ENCODE assay signal across 8 cellular contexts in the genomic region with DNA sequence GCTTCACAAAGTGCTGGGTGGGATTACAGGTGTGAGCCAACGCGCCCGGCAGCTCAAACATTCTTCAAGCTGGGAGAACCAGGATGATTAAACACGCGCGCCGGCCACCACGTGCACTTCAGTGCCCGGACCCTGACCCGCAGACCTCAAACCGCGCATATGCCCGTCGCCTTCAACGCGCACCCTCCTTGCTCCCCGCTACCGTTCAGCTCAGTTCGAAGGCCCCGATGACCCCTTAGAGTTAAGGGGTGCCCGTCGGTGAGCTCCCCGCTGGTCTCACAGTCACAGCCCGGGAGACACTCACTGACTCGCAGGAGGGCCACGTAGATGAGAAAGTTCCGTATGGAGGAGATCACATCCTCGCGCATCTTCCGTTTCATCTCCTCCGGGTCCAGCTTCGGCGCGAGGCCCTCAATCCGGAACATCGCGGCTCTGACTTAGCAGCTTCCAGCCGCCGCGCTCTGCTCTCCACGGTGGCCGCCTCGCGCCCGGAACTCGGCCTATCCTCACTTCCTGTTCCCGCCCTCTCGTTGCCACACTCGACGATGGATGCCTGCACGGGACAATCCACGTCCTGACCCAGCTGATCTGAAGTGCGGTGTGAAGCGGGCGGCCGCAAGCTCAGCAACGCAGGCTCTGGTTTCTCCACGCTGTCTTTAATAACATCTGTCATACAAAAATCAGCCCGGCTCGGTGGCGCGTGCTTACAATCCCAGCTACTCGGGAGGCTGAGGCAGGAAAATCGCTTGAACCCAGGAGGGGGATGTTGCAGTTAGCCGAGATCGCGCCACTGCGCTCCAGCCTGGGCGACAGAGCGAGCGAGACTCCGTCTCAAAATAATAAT. TPM values are rescaled to one million over a fixed set of nuclear protein-coding genes. Genes with fewer than 3 reads are reported as not detected.
DNase-seq lines count a peak whose midpoint lies in the region; ATAC-seq and TF ChIP-seq lines count a peak whose summit lies in the region.

Gene TOMM5 (minus strand): TSS at position 490 of the 844 bp plus-strand sequence. CDS start 65 bp downstream, at position 425.

- H3K27ac Mint-ChIP-seq in endodermal cell: peak within 1 kb of the TSS; percentile 95

- H3K27me3 Mint-ChIP-seq in endodermal cell (ENCODE audit: insufficient read depth): peaks cover 35% of the 10 kb centered on the region

- H3K36me3 ChIP-seq in HUES48 (ENCODE audit: control insufficient read depth, insufficient read depth, low read length) (peaks cover 27% of the 10 kb centered on the region), NT2/D1 (ENCODE audit: insufficient read depth, insufficient read length, low read length) (peaks cover 37% of the 10 kb centered on the region), endodermal cell (ENCODE audit: control insufficient read depth, insufficient read depth, low read length) (peaks cover 26% of the 10 kb centered on the region)

- H3K9me3 ChIP-seq in HUES48 (ENCODE audit: control insufficient read depth, insufficient read depth, low read length) (no peaks in the 10 kb centered on the region), NT2/D1 (ENCODE audit: insufficient read depth, low read length) (no peaks in the 10 kb centered on the region), endodermal cell (ENCODE audit: control insufficient read depth, low read length) (no peaks in the 10 kb centered on the region)

- H3K27me3 ChIP-seq in HUES48 (ENCODE audit: control insufficient read depth, insufficient read depth, low read length) (peaks cover 30% of the 10 kb centered on the region), NT2/D1 (ENCODE audit: insufficient read depth, insufficient read length) (peaks cover 5% of the 10 kb centered on the region), endodermal cell (ENCODE audit: control insufficient read depth, insufficient read depth, low read length, poor library complexity, severe bottlenecking) (peaks cover 26% of the 10 kb centered on the region)

- H3K9ac ChIP-seq in HUES48 (ENCODE audit: low read depth, low read length) (peak within 1 kb of the TSS; percentile 91), NT2/D1 (ENCODE audit: insufficient read length, low read depth) (peak within 1 kb of the TSS; percentile 89), endodermal cell (ENCODE audit: extremely low read depth, low read length, poor library complexity, severe bottlenecking) (peak within 1 kb of the TSS; percentile 91)

- H3K4me1 Mint-ChIP-seq in endodermal cell: peaks cover 8% of the 10 kb centered on the region

- no peak for TF ChIP-seq CTCF in endodermal cell (conservative IDR thresholded peaks at IDR 0.05)

- DNase-seq in Caki2 (ENCODE audit: low read depth): peak; percentile 72
- peak; percentile 83 for DNase-seq in NT2/D1 (ENCODE audit: low read depth, low spot score)
- peak; percentile 79 for DNase-seq in activated CD8-positive, alpha-beta memory T cell treated with anti-CD3 and anti-CD28 coated beads, Interleukin-2, amount 50 U/mL, for 1 hour (ENCODE audit: extremely low read depth)
- peak; percentile 96 for DNase-seq in endodermal cell
- DNase-seq in mesenteric fat pad (ENCODE audit: low spot score): peak; percentile 97
- peak; percentile 78 for DNase-seq in stimulated activated CD8-positive, alpha-beta memory T cell treated with anti-CD3 and anti-CD28 coated beads, Interleukin-15, amount 100 ng/mL, for 24 hours (ENCODE audit: low read depth)

- peaks cover 19% of the 10 kb centered on the region for H3K36me3 Mint-ChIP-seq in endodermal cell (ENCODE audit: low read depth)

- in situ Hi-C loops in Caki2 (cut with HindIII; ENCODE audit: low pct_unique_long_range_greater_than_20kb, low sequenced_read_pairs): no loop called here

- H3K4me3 Mint-ChIP-seq in endodermal cell: peak within 1 kb of the TSS; percentile 97

- no peaks in the 10 kb centered on the region for H3K9me3 Mint-ChIP-seq in endodermal cell

- peak within 1 kb of the TSS; percentile 81 for H3K27ac ChIP-seq in HUES48 (ENCODE audit: low read depth, low read length)
- peak within 1 kb of the TSS; percentile 83 for H3K27ac ChIP-seq in endodermal cell (ENCODE audit: low read depth, low read length)

- 0 to 1% methylated on average over 37 to 67 of the region's 72 CpGs for WGBS in endodermal cell (ENCODE audit: insufficient coverage in 1 of 2, insufficient read length in 1 of 2), 2 experiments

- H3K4me3 ChIP-seq in HUES48 (ENCODE audit: low read depth, low read length): peak within 1 kb of the TSS; percentile 93
- H3K4me3 ChIP-seq in NT2/D1 (ENCODE audit: insufficient read length, low read depth): peak within 1 kb of the TSS; percentile 93
- H3K4me3 ChIP-seq in endodermal cell (ENCODE audit: low read length): peak within 1 kb of the TSS; percentile 95

- ATAC-seq in GM21423 (IDR thresholded peaks at IDR 0.05; ENCODE audit: unreplicated experiment): peak; percentile 91

- peaks cover 7% of the 10 kb centered on the region; the same call in 1 of the 2 replicates for H3K4me1 ChIP-seq in HUES48 (ENCODE audit: control insufficient read depth, insufficient read depth, low read length)
- no peaks in the 10 kb centered on the region for H3K4me1 ChIP-seq in NT2/D1 (ENCODE audit: insufficient read depth, insufficient read length)
- H3K4me1 ChIP-seq in endodermal cell (ENCODE audit: control insufficient read depth, insufficient read depth, low read length): no peaks in the 10 kb centered on the region

RNA-seq across cellular contexts. Expression of gene TOMM5, which starts in this region (rescaled TPM):
- total RNA-seq in Caki2 (2014; rRNA removed; shearing (Covaris generic); ENCODE audit: low replicate concordance): 206 and 292 TPM in 2 replicates
- total RNA-seq in endodermal cell (100 to 1,000 TPM; 110 to 115 TPM), mesenteric fat pad (82.7 TPM)
- 162 TPM for polyA plus RNA-seq in endodermal cell (2013, experiment 1 of 2)
- polyA plus RNA-seq in endodermal cell (2013, experiment 2 of 2): 152 TPM

Comparison
In these comparisons a context has a peak if more than half of its experiments do, and no peak if none do; other contexts are left out.
1. Peak in every context shown above with its lines: DNase-seq, ATAC-seq, H3K4me3 ChIP-seq and H3K27ac ChIP-seq.